ENCODE assay signal across 9 cellular contexts in the genomic region with DNA sequence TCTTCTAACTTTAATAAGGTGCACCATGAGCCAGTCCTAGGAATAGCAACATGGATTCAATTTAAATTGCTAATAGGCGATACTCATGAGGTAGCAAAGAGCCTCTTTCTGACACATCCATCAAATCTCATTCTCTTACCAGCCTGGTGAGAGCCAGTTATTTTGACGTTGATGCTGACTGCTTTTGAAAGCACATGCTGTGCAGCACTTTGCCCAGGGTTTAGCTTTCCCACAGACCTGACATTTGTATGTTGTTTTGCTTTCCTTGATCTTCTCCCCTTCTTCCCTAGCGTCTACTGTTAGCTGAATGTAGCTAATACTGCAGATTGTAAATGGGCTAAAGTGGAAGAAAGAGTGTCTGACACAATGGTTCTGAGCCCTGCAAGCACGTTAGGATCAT.
"Had no signal": no experiment of that assay in that cellular context is flagged by ENCODE, and none has a peak within 500 bp of the region (broad histone marks: within the 10 kb centered on the region; RNA-seq: fewer than 3 reads in every experiment).

No MANE protein-coding gene starts in this region.

- H3K27me3 Mint-ChIP-seq: IgD-negative memory B cell had no signal

- H3K4me1 ChIP-seq: HAP-1 had no signal

- H3K4me3 ChIP-seq: GM23248, HAP-1 had no signal

- H3K9me3 ChIP-seq: HAP-1 had no signal

- H2AFZ ChIP-seq: GM23248 had no signal

- DNase-seq: GM23248, GOT3, H7, HFFc6 had no signal

- H3K4me3 Mint-ChIP-seq: HFFc6, IgD-negative memory B cell had no signal

- H3K9me3 Mint-ChIP-seq: HFFc6 had no signal

- H3K36me3 ChIP-seq: HAP-1 had no signal

- H3K36me3 Mint-ChIP-seq: IgD-negative memory B cell had no signal

- ATAC-seq: HCT116, HepG2 had no signal

- H3K27ac Mint-ChIP-seq: HFFc6, IgD-negative memory B cell had no signal

- H3K27ac ChIP-seq: GM23248, HL-60 had no signal

- H3K9ac ChIP-seq: GM23248 had no signal

- H3K4me1 Mint-ChIP-seq: IgD-negative memory B cell had no signal
